ENCODE assay signal across 15 cellular contexts in the genomic region with DNA sequence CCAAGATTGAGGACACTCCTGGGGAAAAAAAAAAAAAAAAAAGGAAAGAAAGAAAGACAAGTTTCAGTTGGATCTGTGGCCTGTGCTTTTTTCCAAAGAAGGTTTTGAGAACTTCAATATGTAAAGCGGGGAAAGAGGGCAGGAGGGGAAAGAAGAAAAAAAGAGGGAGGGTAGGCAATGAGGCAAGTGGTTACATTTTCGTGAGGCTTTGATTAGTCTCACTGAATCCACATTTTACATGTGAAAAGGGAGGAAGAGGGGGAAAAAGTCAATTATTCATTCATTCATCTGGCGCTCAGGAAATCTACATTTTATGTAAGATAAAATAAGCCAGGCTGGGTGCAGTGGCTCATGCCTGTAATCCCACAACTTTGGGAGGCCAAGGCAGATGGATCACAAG.
A peak's percentile ranks its signal among the peaks of the same experiment; 100 is the strongest.
DNase-seq lines count a peak whose midpoint lies in the region; ATAC-seq, FAIRE-seq and TF ChIP-seq lines count a peak whose summit lies in the region.
"Had no signal": no experiment of that assay in that cellular context is flagged by ENCODE, and none has a peak within 500 bp of the region (broad histone marks: within the 10 kb centered on the region; RNA-seq: fewer than 3 reads in every experiment).

No MANE protein-coding gene starts in this region.

- H3K9me3 ChIP-seq in H1 (ENCODE audit: insufficient read depth in 2 of 2, low read depth in 1 of 2, low read length in 1 of 2) = no peaks in the 10 kb centered on the region
- no peaks in the 10 kb centered on the region for H3K9me3 ChIP-seq in iPS-20b (ENCODE audit: insufficient read depth, low read depth, low read length)
- H3K9me3 ChIP-seq in mesenchymal stem cell (ENCODE audit: control insufficient read depth, low read length) = no peaks in the 10 kb centered on the region
- H3K9me3 ChIP-seq: BLaER1 treated with 17β-estradiol and CSF1 and Interleukin-3, amounts not matched to agents 10 nM and 100 nM had no signal

- H3K4me1 ChIP-seq in H1 (replicated peaks in 1 of 4; ENCODE audit: control insufficient read depth in 3 of 4, insufficient read depth in 4 of 4, low read length in 3 of 4) (no peaks in the 10 kb centered on the region), iPS-20b (ENCODE audit: insufficient read depth, low read length) (peaks cover 3% of the 10 kb centered on the region), mesenchymal stem cell (ENCODE audit: control insufficient read depth, insufficient read depth, low read depth, low read length) (no peaks in the 10 kb centered on the region)

- H3K27me3 ChIP-seq in H1 (replicated peaks in 1 of 4; ENCODE audit: control insufficient read depth in 3 of 4, extremely low read depth in 1 of 4, insufficient read depth in 3 of 4, low read length in 3 of 4) (no peaks in the 10 kb centered on the region), iPS-20b (ENCODE audit: insufficient read depth, low read length) (no peaks in the 10 kb centered on the region), mesenchymal stem cell (ENCODE audit: control insufficient read depth in 1 of 2, insufficient read depth in 1 of 2, low read length in 2 of 2) (no peaks in the 10 kb centered on the region)
- H3K27me3 ChIP-seq: BLaER1 treated with 17β-estradiol and CSF1 and Interleukin-3, amounts not matched to agents 10 nM and 100 nM had no signal

- POLR2A ChIA-PET in H1 (lab: Charles Lee; ENCODE audit: partially characterized antibody) = no interaction called here

- FAIRE-seq in H54 (lab: Jason Lieb, UNC) (peak; percentile 52), H1 (lab: Jason Lieb, UNC) (no peak)
- FAIRE-seq: GM12878, GM18507 had no signal

- H3K4me2 ChIP-seq in H1 (ENCODE audit: insufficient read depth in 1 of 2, low read depth in 2 of 2, low read length in 2 of 2) (no peak overlapping the region), mesenchymal stem cell (ENCODE audit: low read length, poor library complexity, severe bottlenecking) (no peak overlapping the region)

- no peak for ATAC-seq in GM19395 (IDR thresholded peaks at IDR 0.05; ENCODE audit: unreplicated experiment)
- ATAC-seq: GM12878 had no signal

- H4K20me1 ChIP-seq in H1 (replicated peaks in 1 of 2; ENCODE audit: control insufficient read depth in 1 of 2, insufficient read depth in 2 of 2, low read length in 2 of 2) = no peaks in the 10 kb centered on the region
- H4K20me1 ChIP-seq: BLaER1 treated with 17β-estradiol and CSF1 and Interleukin-3, amounts not matched to agents 10 nM and 100 nM had no signal

- no peak overlapping the region for H2BK20ac ChIP-seq in H1 (ENCODE audit: low read length)

- H3K23me2 ChIP-seq in H1 (ENCODE audit: low read depth, low read length) = no peaks in the 10 kb centered on the region; the same call in 1 of the 2 replicates

- H3K4me3 ChIP-seq in H1 (ENCODE audit: extremely low read depth in 1 of 4, insufficient read depth in 2 of 4, low read depth in 3 of 4, low read length in 4 of 4) (no peak overlapping the region), iPS-20b (ENCODE audit: low read length) (no peak overlapping the region), mesenchymal stem cell (ENCODE audit: insufficient read depth in 1 of 2, low read depth in 1 of 2, low read length in 2 of 2) (no peak overlapping the region)
- H3K4me3 ChIP-seq: BLaER1 treated with 17β-estradiol and CSF1 and Interleukin-3, amounts not matched to agents 10 nM and 100 nM; GM12878 had no signal

- no peak for TF ChIP-seq CTCF in H1 (IDR thresholded peaks at IDR 0.05; ENCODE audit: control extremely low read depth in 1 of 3, insufficient read depth in 1 of 3, low read depth in 1 of 3, low read length in 3 of 3)

- no peak overlapping the region for H2BK15ac ChIP-seq in H1 (ENCODE audit: low read length)
- H2BK15ac ChIP-seq in mesenchymal stem cell (ENCODE audit: low read depth, poor library complexity, severe bottlenecking) = no peak overlapping the region

- H2BK120ac ChIP-seq in H1 (replicated peaks; ENCODE audit: low read depth, low read length) = no peak overlapping the region
- no peak overlapping the region for H2BK120ac ChIP-seq in mesenchymal stem cell (ENCODE audit: low read depth, low read length)

- no peak overlapping the region for H3K27ac ChIP-seq in H1 (ENCODE audit: low read depth, low read length)
- no peak overlapping the region for H3K27ac ChIP-seq in iPS-20b (ENCODE audit: low read length)
- no peak overlapping the region for H3K27ac ChIP-seq in mesenchymal stem cell (ENCODE audit: low read length, poor library complexity, severe bottlenecking)
- H3K27ac ChIP-seq: BLaER1 treated with 17β-estradiol and CSF1 and Interleukin-3, amounts not matched to agents 10 nM and 100 nM had no signal

- no peak for TF ChIP-seq POLR2A in H54 (IDR thresholded peaks at IDR 0.05; ENCODE audit: low read depth, low read length)
- no peak for TF ChIP-seq POLR2A in H1 (IDR thresholded peaks at IDR 0.05; ENCODE audit: control extremely low read depth in 1 of 2, low read depth in 2 of 2, low read length in 2 of 2)

- no peak overlapping the region for H2BK12ac ChIP-seq in H1 (ENCODE audit: low read depth, low read length)
- no peak overlapping the region for H2BK12ac ChIP-seq in mesenchymal stem cell (ENCODE audit: low read length in 2 of 2)

- WGBS in H1 (ENCODE audit: extremely low coverage in 1 of 2, insufficient coverage in 1 of 2, insufficient read length in 1 of 2, insufficient replicate concordance in 2 of 2, low coverage in 1 of 2, low lambda C conversion rate in 2 of 2, missing lambda C conversion rate in 1 of 2), 2 experiments = 46% methylated on average over 3 of the region's 3 CpGs; no CpG with 5 or more reads in 1 of the 2 experiments
- WGBS in mesenchymal stem cell = 96% methylated on average over 3 of the region's 3 CpGs

- no peaks in the 10 kb centered on the region for H3K79me1 ChIP-seq in H1 (ENCODE audit: low read depth, low read length)
- H3K79me1 ChIP-seq in mesenchymal stem cell (replicated peaks; ENCODE audit: low read length, poor library complexity, severe bottlenecking) = no peaks in the 10 kb centered on the region

- no peak overlapping the region for H4K91ac ChIP-seq in H1 (replicated peaks; ENCODE audit: insufficient read length, low read length)
- no peak overlapping the region for H4K91ac ChIP-seq in mesenchymal stem cell (ENCODE audit: low read length)

- CTCF ChIA-PET in H1 (lab: Charles Lee; ENCODE audit: partially characterized antibody) = no interaction called here

- H3K36me3 ChIP-seq in H1 (ENCODE audit: control insufficient read depth in 2 of 4, insufficient read depth in 4 of 4, low read length in 3 of 4) (no peaks in the 10 kb centered on the region), iPS-20b (ENCODE audit: insufficient read depth, low read depth, low read length) (no peaks in the 10 kb centered on the region; the same call in 1 of the 2 replicates), mesenchymal stem cell (ENCODE audit: control insufficient read depth in 1 of 2, insufficient read depth in 2 of 2, low read depth in 1 of 2, low read length in 2 of 2) (no peaks in the 10 kb centered on the region)
- H3K36me3 ChIP-seq: BLaER1 treated with 17β-estradiol and CSF1 and Interleukin-3, amounts not matched to agents 10 nM and 100 nM had no signal

- H3K18ac ChIP-seq in H1 (ENCODE audit: extremely low read depth, low read length) (no peak overlapping the region), mesenchymal stem cell (ENCODE audit: low read depth in 1 of 2, low read length in 2 of 2) (no peak overlapping the region)

- H3K14ac ChIP-seq in H1 (ENCODE audit: insufficient read length) = no peak overlapping the region
- H3K14ac ChIP-seq in mesenchymal stem cell (ENCODE audit: low read length in 2 of 2) = no peak overlapping the region

- no peak for DNase-seq in H54 (ENCODE audit: insufficient read length, low spot score)
- no peak for DNase-seq in H1 (ENCODE audit: low read depth in 1 of 2, low spot score in 2 of 2)
- DNase-seq in mesenchymal stem cell = no peak
- no peak for DNase-seq in NCI-H2081 (lab: John Stamatoyannopoulos, UW)
- no peak for DNase-seq in head of caudate nucleus
- DNase-seq: ACHN; CD4-positive, CD25-positive, alpha-beta regulatory T cell; DMS 273 treated with DMSO at 0.1 percent for 48 hours; H7; KG1 had no signal

- H3K9ac ChIP-seq in H1 (replicated peaks in 1 of 4; ENCODE audit: extremely low read depth in 1 of 4, low read depth in 3 of 4, low read length in 3 of 4) (no peak overlapping the region), iPS-20b (ENCODE audit: low read depth, low read length) (peak overlapping the region; percentile 34; the same call in 1 of the 2 replicates), mesenchymal stem cell (ENCODE audit: low read length) (no peak overlapping the region)
- H3K9ac ChIP-seq: BLaER1 treated with 17β-estradiol and CSF1 and Interleukin-3, amounts not matched to agents 10 nM and 100 nM had no signal

- H2AFZ ChIP-seq in H1 (ENCODE audit: low read length) = 0 out of 2 replicates have a peak overlapping the region, but pooled peaks have one; percentile 8
- no peak overlapping the region for H2AFZ ChIP-seq in mesenchymal stem cell (ENCODE audit: low read depth, low read length)

- no peak overlapping the region for H2AK5ac ChIP-seq in H1 (ENCODE audit: low read depth, low read length)
- no peak overlapping the region for H2AK5ac ChIP-seq in mesenchymal stem cell (ENCODE audit: low read length, severe bottlenecking)

- H3K23ac ChIP-seq in H1 (ENCODE audit: insufficient read length) (no peak overlapping the region), mesenchymal stem cell (ENCODE audit: low read length in 2 of 2) (no peak overlapping the region)

- TF ChIP-seq RAD21 in H1 (IDR thresholded peaks at IDR 0.05 in 1 of 2, conservative IDR thresholded peaks at IDR 0.05 in 1 of 2; ENCODE audit: low read depth in 2 of 2, low read length in 2 of 2) = no peak

- H3K56ac ChIP-seq in H1 (replicated peaks; ENCODE audit: insufficient read length, low read depth, low read length) = no peak overlapping the region

- no peak overlapping the region for H4K5ac ChIP-seq in H1 (ENCODE audit: insufficient read length, low read depth, low read length)

- no peak for TF ChIP-seq EP300 in H1 (IDR thresholded peaks at IDR 0.05; ENCODE audit: borderline replicate concordance in 1 of 2, low read depth in 2 of 2, low read length in 2 of 2)

- H3K4ac ChIP-seq in H1 (replicated peaks; ENCODE audit: insufficient read length, low read depth, low read length) = no peak overlapping the region
- no peak overlapping the region for H3K4ac ChIP-seq in mesenchymal stem cell (ENCODE audit: low read depth in 1 of 2, low read length in 2 of 2)

- H3K79me2 ChIP-seq in H1 (ENCODE audit: control insufficient read depth in 1 of 2, insufficient read depth in 2 of 2, low read length in 2 of 2) = 0 out of 4 replicates have a peak, but pooled peaks cover 0 to 2% of the 10 kb centered on the region in 2 experiments

- H2BK5ac ChIP-seq in H1 (ENCODE audit: low read depth, low read length) (0 out of 2 replicates have a peak overlapping the region, but pooled peaks have one; percentile 60), mesenchymal stem cell (ENCODE audit: low read depth, low read length, poor library complexity, severe bottlenecking) (no peak overlapping the region)

- intact Hi-C loops in head of caudate nucleus (cut with DNase I) = no loop called here

- H4K8ac ChIP-seq in H1 (ENCODE audit: extremely low read depth, insufficient read depth, low read length) (no peak overlapping the region), mesenchymal stem cell (ENCODE audit: low read length) (no peak overlapping the region)

TF ChIP-seq in H1, 55 proteins besides CTCF, POLR2A, EP300 and RAD21 (continues in another document):
- TF ChIP-seq ASH2L (IDR thresholded peaks at IDR 0.05; ENCODE audit: low read length) (no peak), EGR1 (IDR thresholded peaks at IDR 0.05; ENCODE audit: borderline replicate concordance, low read depth, low read length) (no peak)
